ENCODE assay signal across 9 cellular contexts in genomic region chr7:22858640-22859561, GRCh38. TPM values are rescaled to one million over a fixed set of nuclear protein-coding genes. Genes with fewer than 3 reads are reported as not detected.
DNase-seq lines count a peak whose midpoint lies in the region; ATAC-seq, FAIRE-seq and TF ChIP-seq lines count a peak whose summit lies in the region.
"Had no signal": no experiment of that assay in that cellular context is flagged by ENCODE, and none has a peak within 500 bp of the region (broad histone marks: within the 10 kb centered on the region; RNA-seq: fewer than 3 reads in every experiment).

No MANE protein-coding gene starts in this region.

- DNase-seq in A549 (ENCODE audit: low read depth in 1 of 2, low spot score in 1 of 2) (peak; percentile 46 to 61), HCEC 1CT (peak; percentile 99), WTC11 (ENCODE audit: low spot score) (no peak), kidney epithelial cell (ENCODE audit: low read depth) (peak; percentile 69)
- no peak for DNase-seq in stimulated activated CD4-positive, alpha-beta T cell treated with anti-CD3 and anti-CD28 coated beads, Interleukin-4, amount 100 ng/mL, for 24 hours

- peaks cover 60% of the 10 kb centered on the region for H3K36me3 Mint-ChIP-seq in WTC11

- peak overlapping the region; percentile 60 to 97 for H3K27ac ChIP-seq in A549

- peaks cover 54% of the 10 kb centered on the region for H3K4me1 ChIP-seq in A549

- POLR2A ChIA-PET in A549 (lab: Yijun Ruan, JAX): interaction anchor here (0.9 to 2.1 kb wide), 3 partner anchors 36 to 297 kb away, joined by 3 to 12 read pairs (median 7); partner anchors contain the start of gene TOMM7
- POLR2A ChIA-PET in WTC11 (lab: Charles Lee): no interaction called here

- TF ChIP-seq EP300 in A549 (IDR thresholded peaks at IDR 0.05): no peak

- WGBS in A549 (ENCODE audit: missing lambda C conversion rate): 51% methylated on average over 10 of the region's 10 CpGs

- TF ChIP-seq CTCF in A549 (IDR thresholded peaks at IDR 0.05): no peak
- TF ChIP-seq CTCF in WTC11 (IDR thresholded peaks at IDR 0.05): no peak
- TF ChIP-seq CTCF in kidney epithelial cell (IDR thresholded peaks at IDR 0.05; ENCODE audit: insufficient read depth, low read length, poor library complexity, severe bottlenecking): no peak

- H3K9me3 ChIP-seq in A549: no peaks in the 10 kb centered on the region

- H3K36me3 ChIP-seq in kidney epithelial cell (ENCODE audit: control insufficient read depth, insufficient read depth, low read length): no peaks in the 10 kb centered on the region

- H3K4me3 Mint-ChIP-seq in WTC11: no peak overlapping the region

- TF ChIP-seq RAD21 in A549 (conservative IDR thresholded peaks at IDR 0.05 in 1 of 2, IDR thresholded peaks at IDR 0.05 in 1 of 2): no peak

- H3K27ac Mint-ChIP-seq in WTC11: peak overlapping the region; percentile 85

- H3K4me3 ChIP-seq in A549 (no peak overlapping the region; the same call in 2 of the 3 replicates), kidney epithelial cell (ENCODE audit: low read depth, low read length) (no peak overlapping the region)

- FAIRE-seq in A549 (lab: Jason Lieb, UNC): no peak
- FAIRE-seq: GM18507 had no signal

- H3K27me3 ChIP-seq in kidney epithelial cell (ENCODE audit: control insufficient read depth, insufficient read depth, low read length): no peaks in the 10 kb centered on the region

- CTCF ChIA-PET in A549 (lab: Yijun Ruan, JAX): interaction anchor here (0.9 kb wide), 1 partner anchor 197 kb away, joined by 3 read pairs; no protein-coding TSS in a partner anchor
- CTCF ChIA-PET in WTC11 (lab: Charles Lee): interaction anchor here (1.0 to 2.5 kb wide), 3 partner anchors 132 to 300 kb away, joined by 4 to 18 read pairs (median 6); partner anchors contain the start of gene IL6

- peaks cover 50% of the 10 kb centered on the region for H3K4me1 Mint-ChIP-seq in WTC11

- peak; percentile 44 to 62 for ATAC-seq in A549
- ATAC-seq in WTC11: peak; percentile 1; the same call in 1 of the 2 replicates
- no peak for ATAC-seq in GM18867 (IDR thresholded peaks at IDR 0.05; ENCODE audit: unreplicated experiment)
- no peak for ATAC-seq in GM18517 (IDR thresholded peaks at IDR 0.05; ENCODE audit: unreplicated experiment)
- no peak for ATAC-seq in HG03521 (IDR thresholded peaks at IDR 0.05; ENCODE audit: unreplicated experiment)

- H3K9me3 Mint-ChIP-seq in WTC11: no peaks in the 10 kb centered on the region

- peak overlapping the region; percentile 98 for H3K4me2 ChIP-seq in A549

- TF ChIP-seq POLR2A in A549 (IDR thresholded peaks at IDR 0.05; ENCODE audit: low read length): no peak

- H3K27me3 Mint-ChIP-seq in WTC11 (ENCODE audit: low read depth): no peaks in the 10 kb centered on the region

TF ChIP-seq in A549, 52 proteins besides CTCF, POLR2A, EP300 and RAD21 (continues in another document):
- TF ChIP-seq BHLHE40 (IDR thresholded peaks at IDR 0.05; ENCODE audit: low read depth, low read length) (no peak), GATA3 (IDR thresholded peaks at IDR 0.05; ENCODE audit: borderline replicate concordance) (no peak), POLR2AphosphoS2 (conservative IDR thresholded peaks at IDR 0.05; ENCODE audit: low read length) (peak; percentile 83), ZNF302 (CRISPR knock-in tag; IDR thresholded peaks at IDR 0.05) (no peak), MAFK (IDR thresholded peaks at IDR 0.05; ENCODE audit: partially characterized antibody) (peak; percentile 42), KDM5A (IDR thresholded peaks at IDR 0.05) (no peak), EHMT2 (IDR thresholded peaks at IDR 0.05; ENCODE audit: low read depth) (no peak), ATOH8 (CRISPR knock-in tag; IDR thresholded peaks at IDR 0.05; ENCODE audit: low read depth) (no peak), ZFP36 (IDR thresholded peaks at IDR 0.05; ENCODE audit: borderline replicate concordance, partially characterized antibody) (no peak), RARB (CRISPR knock-in tag; IDR thresholded peaks at IDR 0.05) (peak; percentile 73), NPAS2 (CRISPR knock-in tag; IDR thresholded peaks at IDR 0.05; ENCODE audit: borderline replicate concordance) (no peak), ZSCAN20 (CRISPR knock-in tag; IDR thresholded peaks at IDR 0.05) (no peak), ESRRA (IDR thresholded peaks at IDR 0.05; ENCODE audit: borderline replicate concordance, low read length) (no peak), PHF8 (IDR thresholded peaks at IDR 0.05; ENCODE audit: borderline replicate concordance, low read depth) (no peak), FOSB (CRISPR knock-in tag; IDR thresholded peaks at IDR 0.05) (no peak; the same call in 1 of the 2 replicates), MAZ (IDR thresholded peaks at IDR 0.05; ENCODE audit: borderline replicate concordance, low read depth, low read length) (no peak), TP53 (CRISPR knock-in tag; IDR thresholded peaks at IDR 0.05) (peak; percentile 46; the same call in 1 of the 2 replicates)
- TF ChIP-seq, protein P1, sequence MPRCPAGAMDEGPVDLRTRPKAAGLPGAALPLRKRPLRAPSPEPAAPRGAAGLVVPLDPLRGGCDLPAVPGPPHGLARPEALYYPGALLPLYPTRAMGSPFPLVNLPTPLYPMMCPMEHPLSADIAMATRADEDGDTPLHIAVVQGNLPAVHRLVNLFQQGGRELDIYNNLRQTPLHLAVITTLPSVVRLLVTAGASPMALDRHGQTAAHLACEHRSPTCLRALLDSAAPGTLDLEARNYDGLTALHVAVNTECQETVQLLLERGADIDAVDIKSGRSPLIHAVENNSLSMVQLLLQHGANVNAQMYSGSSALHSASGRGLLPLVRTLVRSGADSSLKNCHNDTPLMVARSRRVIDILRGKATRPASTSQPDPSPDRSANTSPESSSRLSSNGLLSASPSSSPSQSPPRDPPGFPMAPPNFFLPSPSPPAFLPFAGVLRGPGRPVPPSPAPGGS (IDR thresholded peaks at IDR 0.05): no peak; the same call in 2 of the 3 replicates

TF ChIP-seq in WTC11, 78 proteins besides CTCF, POLR2A, EP300 and RAD21:
- TF ChIP-seq ERG (CRISPR knock-in tag; IDR thresholded peaks at IDR 0.05) (0 out of 2 replicates have a peak, but pooled peaks have one; percentile 49), ZBTB43 (CRISPR knock-in tag; IDR thresholded peaks at IDR 0.05) (no peak), MXD4 (CRISPR knock-in tag; IDR thresholded peaks at IDR 0.05; ENCODE audit: borderline replicate concordance) (no peak), ZNF671 (CRISPR knock-in tag; IDR thresholded peaks at IDR 0.05) (peak; percentile 81; the same call in 1 of the 2 replicates), IRF1 (CRISPR knock-in tag; IDR thresholded peaks at IDR 0.05) (no peak), HMGXB4 (CRISPR knock-in tag; IDR thresholded peaks at IDR 0.05) (no peak), NFATC4 (CRISPR knock-in tag; IDR thresholded peaks at IDR 0.05) (peak; percentile 78), EMX1 (CRISPR knock-in tag; IDR thresholded peaks at IDR 0.05) (peak; percentile 39; the same call in 1 of the 2 replicates), ZNF423 (CRISPR knock-in tag; IDR thresholded peaks at IDR 0.05) (no peak)

RNA-seq across cellular contexts. Expression of gene TOMM7, which starts 36.3 kb away (rescaled TPM):
- 575 and 685 TPM in 2 replicates for polyA plus RNA-seq in A549 (2011; rRNA removed)
- polyA plus RNA-seq in A549 (2012; cell fraction: cytosol; rRNA removed): 270 and 335 TPM in 2 replicates
- polyA plus RNA-seq in A549 (2012; cell fraction: nucleus; rRNA removed): 54.9 and 94.0 TPM in 2 replicates
- polyA plus RNA-seq in A549 (2017; fragmentation: RNase III; extraction: RNeasy Plus Mini Kit Qiagen cat#74134 plus additional on column Dnase treatment): 477 to 546 TPM (median 526 TPM) in 3 replicates
- 134 and 180 TPM in 2 replicates for polyA minus RNA-seq in A549 (2011; rRNA and poly(A)+ RNA removed)
- total RNA-seq in WTC11 (2021): 500 to 506 TPM (median 502 TPM) in 3 replicates
- 85.4 and 90.5 TPM in 2 replicates for total RNA-seq in kidney epithelial cell

Comparison
In these comparisons a context has a peak if more than half of its experiments do, and no peak if none do; other contexts are left out.
1. ATAC-seq: peak in A549 (2 of 2) and WTC11 (single experiment); none in GM18867 (single experiment), GM18517 (single experiment) and HG03521 (single experiment).
2. DNase-seq: peak in A549 (2 of 2), HCEC 1CT (single experiment) and kidney epithelial cell (single experiment); none in WTC11 (single experiment) and stimulated activated CD4-positive, alpha-beta T cell treated with anti-CD3 and anti-CD28 coated beads, Interleukin-4, amount 100 ng/mL, for 24 hours (single experiment).
3. Of the 8 proteins assayed by ChIP-seq in both WTC11 and A549: peak only in WTC11: none; only in A549: MAX and TP53; in both: none; in neither: 5; mixed calls (peak in some experiments, not most) for 1.